3 cellular contexts compared by ENCODE assay signal in the genomic region with DNA sequence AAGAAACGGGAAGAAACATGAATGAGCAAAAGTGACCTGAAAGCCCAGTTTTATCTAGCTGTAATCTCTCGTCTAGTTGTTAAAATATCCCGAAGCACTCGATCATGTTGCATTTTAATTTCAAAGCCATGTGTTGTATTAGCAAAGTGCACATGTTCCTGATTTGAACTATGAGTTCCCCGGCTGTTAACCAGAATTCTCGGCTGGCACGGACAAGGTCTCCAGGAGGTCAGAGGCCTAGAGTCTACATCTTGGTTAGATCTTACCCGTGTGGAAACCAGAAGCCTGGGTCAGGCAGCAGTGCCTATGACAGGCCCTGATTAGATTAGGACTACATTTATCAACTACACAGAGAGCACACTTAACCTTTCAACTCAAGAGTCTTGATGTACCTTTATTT.
TF ChIP-seq lines count a peak whose summit lies in the region.

No MANE protein-coding gene starts in this region.

TF ChIP-seq in SK-N-SH, 30 proteins besides CTCF, POLR2A, EP300 and RAD21 (continued from another document):
- TF ChIP-seq ZBTB33 (IDR thresholded peaks at IDR 0.05; ENCODE audit: borderline replicate concordance, low read depth) (no peak), FOXJ3 (CRISPR knock-in tag; IDR thresholded peaks at IDR 0.05) (no peak), SMC3 (IDR thresholded peaks at IDR 0.05; ENCODE audit: low read depth, low read length) (no peak), USF1 (IDR thresholded peaks at IDR 0.05; ENCODE audit: borderline replicate concordance, low read depth) (no peak), NRF1 (IDR thresholded peaks at IDR 0.05; ENCODE audit: low read depth, low read length) (no peak), ELF1 (IDR thresholded peaks at IDR 0.05) (no peak), FOXM1 (IDR thresholded peaks at IDR 0.05; ENCODE audit: low read depth) (no peak), SIN3A (IDR thresholded peaks at IDR 0.05; ENCODE audit: borderline replicate concordance, low read depth, low read length) (no peak), POLR2AphosphoS5 (IDR thresholded peaks at IDR 0.05; ENCODE audit: low read depth, low read length) (no peak), EZH2phosphoT487 (IDR thresholded peaks at IDR 0.05; ENCODE audit: borderline replicate concordance, low read depth) (no peak), GABPA (IDR thresholded peaks at IDR 0.05; ENCODE audit: low read depth) (no peak), FOSL2 (IDR thresholded peaks at IDR 0.05; ENCODE audit: borderline replicate concordance, low read depth) (no peak), TCF12 (IDR thresholded peaks at IDR 0.05) (no peak), JUND (IDR thresholded peaks at IDR 0.05) (no peak), MEF2A (IDR thresholded peaks at IDR 0.05; ENCODE audit: borderline replicate concordance, low read depth) (no peak), MAX (IDR thresholded peaks at IDR 0.05; ENCODE audit: low read depth) (no peak)
- TF ChIP-seq, protein P1, sequence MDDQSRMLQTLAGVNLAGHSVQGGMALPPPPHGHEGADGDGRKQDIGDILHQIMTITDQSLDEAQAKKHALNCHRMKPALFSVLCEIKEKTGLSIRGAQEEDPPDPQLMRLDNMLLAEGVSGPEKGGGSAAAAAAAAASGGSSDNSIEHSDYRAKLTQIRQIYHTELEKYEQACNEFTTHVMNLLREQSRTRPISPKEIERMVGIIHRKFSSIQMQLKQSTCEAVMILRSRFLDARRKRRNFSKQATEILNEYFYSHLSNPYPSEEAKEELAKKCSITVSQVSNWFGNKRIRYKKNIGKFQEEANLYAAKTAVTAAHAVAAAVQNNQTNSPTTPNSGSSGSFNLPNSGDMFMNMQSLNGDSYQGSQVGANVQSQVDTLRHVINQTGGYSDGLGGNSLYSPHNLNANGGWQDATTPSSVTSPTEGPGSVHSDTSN (IDR thresholded peaks at IDR 0.05) = no peak

TF ChIP-seq in SK-N-SH treated with all-trans-retinoic acid at 6 μM for 48 hours, 23 proteins besides CTCF, POLR2A, EP300 and RAD21 (continued from another document):
- TF ChIP-seq, protein P2, sequence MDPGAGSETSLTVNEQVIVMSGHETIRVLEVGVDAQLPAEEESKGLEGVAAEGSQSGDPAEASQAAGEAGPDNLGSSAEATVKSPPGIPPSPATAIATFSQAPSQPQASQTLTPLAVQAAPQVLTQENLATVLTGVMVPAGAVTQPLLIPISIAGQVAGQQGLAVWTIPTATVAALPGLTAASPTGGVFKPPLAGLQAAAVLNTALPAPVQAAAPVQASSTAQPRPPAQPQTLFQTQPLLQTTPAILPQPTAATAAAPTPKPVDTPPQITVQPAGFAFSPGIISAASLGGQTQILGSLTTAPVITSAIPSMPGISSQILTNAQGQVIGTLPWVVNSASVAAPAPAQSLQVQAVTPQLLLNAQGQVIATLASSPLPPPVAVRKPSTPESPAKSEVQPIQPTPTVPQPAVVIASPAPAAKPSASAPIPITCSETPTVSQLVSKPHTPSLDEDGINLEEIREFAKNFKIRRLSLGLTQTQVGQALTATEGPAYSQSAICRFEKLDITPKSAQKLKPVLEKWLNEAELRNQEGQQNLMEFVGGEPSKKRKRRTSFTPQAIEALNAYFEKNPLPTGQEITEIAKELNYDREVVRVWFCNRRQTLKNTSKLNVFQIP (CRISPR knock-in tag; IDR thresholded peaks at IDR 0.05; ENCODE audit: borderline replicate concordance, low read depth) = no peak
- TF ChIP-seq GLIS3 (CRISPR knock-in tag; IDR thresholded peaks at IDR 0.05) = no peak
- no peak for TF ChIP-seq ISL1 (CRISPR knock-in tag; IDR thresholded peaks at IDR 0.05)
- TF ChIP-seq ESRRG (CRISPR knock-in tag; IDR thresholded peaks at IDR 0.05) = no peak
- TF ChIP-seq TCF4 (CRISPR knock-in tag; IDR thresholded peaks at IDR 0.05; ENCODE audit: borderline replicate concordance) = no peak
- no peak for TF ChIP-seq RARB (CRISPR knock-in tag; IDR thresholded peaks at IDR 0.05)
- no peak for TF ChIP-seq ZC3H10 (CRISPR knock-in tag; IDR thresholded peaks at IDR 0.05)
- TF ChIP-seq CREB5 (CRISPR knock-in tag; IDR thresholded peaks at IDR 0.05; ENCODE audit: low read depth) = no peak

TF ChIP-seq in HepG2, 621 proteins besides CTCF, POLR2A, EP300 and RAD21 (continued from another document):
- no peak for TF ChIP-seq TOPORS (CRISPR knock-in tag; IDR thresholded peaks at IDR 0.05)
